Comparison of ENCODE assay signal across 7 cellular contexts in genomic region chr11:65432686-65433582, GRCh38. TPM values are rescaled to one million over a fixed set of nuclear protein-coding genes. Genes with fewer than 3 reads are reported as not detected.
DNase-seq lines count a peak whose midpoint lies in the region; ATAC-seq and TF ChIP-seq lines count a peak whose summit lies in the region.

No MANE protein-coding gene starts in this region.

- peak overlapping the region; percentile 100; the same call in 1 of the 2 replicates for H3K27ac ChIP-seq in MM.1S (ENCODE audit: low read length)

- no peak overlapping the region for H3K9ac ChIP-seq in MM.1S (ENCODE audit: low read length)

- POLR2A ChIA-PET in activated naive CD8-positive, alpha-beta T cell treated with anti-CD3 and anti-CD28 coated beads, Interleukin-2, amount 10 ng/mL, durations not matched to agents 7 days and 5 days (lab: Charles Lee), result interaction anchor here (0.6 to 1.5 kb wide), 9 partner anchors 10 to 77 kb away, joined by 3 to 24 read pairs (median 5); partner anchors contain the start of gene NEAT1

- peak overlapping the region; percentile 23 for H3K4me3 Mint-ChIP-seq in activated naive CD8-positive, alpha-beta T cell treated with anti-CD3 and anti-CD28 coated beads, Interleukin-2, amount 10 ng/mL, durations not matched to agents 7 days and 5 days
- H3K4me3 Mint-ChIP-seq in memory B cell, result no peak overlapping the region

- peaks cover 94% of the 10 kb centered on the region for H3K79me2 ChIP-seq in MM.1S (ENCODE audit: low read length)

- TF ChIP-seq CTCF in MM.1S (IDR thresholded peaks at IDR 0.05; ENCODE audit: low read length), result peak; percentile 37

- peaks cover 37% of the 10 kb centered on the region for H3K36me3 Mint-ChIP-seq in activated naive CD8-positive, alpha-beta T cell treated with anti-CD3 and anti-CD28 coated beads, Interleukin-2, amount 10 ng/mL, durations not matched to agents 7 days and 5 days
- peaks cover 2% of the 10 kb centered on the region for H3K36me3 Mint-ChIP-seq in memory B cell

- H4K20me1 ChIP-seq in MM.1S (ENCODE audit: insufficient read depth, low read length), result peaks cover 5% of the 10 kb centered on the region; the same call in 1 of the 2 replicates

- no peak overlapping the region for H3K4me2 ChIP-seq in MM.1S (ENCODE audit: low read depth, low read length)

- H3K9me2 ChIP-seq in MM.1S (replicated peaks; ENCODE audit: insufficient read depth, low read length), result no peaks in the 10 kb centered on the region

- no peak overlapping the region for H2AFZ ChIP-seq in MM.1S (ENCODE audit: low read length)

- H3K27ac Mint-ChIP-seq in activated naive CD8-positive, alpha-beta T cell treated with anti-CD3 and anti-CD28 coated beads, Interleukin-2, amount 10 ng/mL, durations not matched to agents 7 days and 5 days, result no peak overlapping the region
- peak overlapping the region; percentile 55 for H3K27ac Mint-ChIP-seq in memory B cell

- no peak for ATAC-seq in activated naive CD8-positive, alpha-beta T cell treated with anti-CD3 and anti-CD28 coated beads, Interleukin-2, amount 10 ng/mL, durations not matched to agents 7 days and 5 days (ENCODE audit: low read depth)
- ATAC-seq in memory B cell (ENCODE audit: low read depth), result peak; percentile 40
- no peak for ATAC-seq in HG02973 (IDR thresholded peaks at IDR 0.05; ENCODE audit: unreplicated experiment)
- ATAC-seq in GM21390 (IDR thresholded peaks at IDR 0.05; ENCODE audit: unreplicated experiment), result no peak

- peaks cover 80% of the 10 kb centered on the region for H3K4me1 ChIP-seq in MM.1S (ENCODE audit: low read length)

- H3K27me3 ChIP-seq in MM.1S (replicated peaks; ENCODE audit: insufficient read depth, low read length), result no peaks in the 10 kb centered on the region

- H3K27me3 Mint-ChIP-seq in activated naive CD8-positive, alpha-beta T cell treated with anti-CD3 and anti-CD28 coated beads, Interleukin-2, amount 10 ng/mL, durations not matched to agents 7 days and 5 days, result no peaks in the 10 kb centered on the region
- no peaks in the 10 kb centered on the region for H3K27me3 Mint-ChIP-seq in memory B cell

- H3K9me3 Mint-ChIP-seq in activated naive CD8-positive, alpha-beta T cell treated with anti-CD3 and anti-CD28 coated beads, Interleukin-2, amount 10 ng/mL, durations not matched to agents 7 days and 5 days, result no peaks in the 10 kb centered on the region
- no peaks in the 10 kb centered on the region for H3K9me3 Mint-ChIP-seq in memory B cell

- peaks cover 97% of the 10 kb centered on the region for H3F3A ChIP-seq in MM.1S (ENCODE audit: insufficient read depth, low read length)

- DNase-seq in GM04504 (ENCODE audit: low read depth) (peak; percentile 35), MM.1S (peak; percentile 37), memory B cell (ENCODE audit: low spot score in 2 of 2) (peak in 1 of 2 donors; percentile 41), HPDE6-E6E7 (ENCODE audit: extremely low spot score) (no peak)
- DNase-seq in activated naive CD8-positive, alpha-beta T cell treated with anti-CD3 and anti-CD28 coated beads, Interleukin-2, amount 10 ng/mL, durations not matched to agents 7 days and 5 days, result no peak

- peaks cover 71% of the 10 kb centered on the region for H3K4me1 Mint-ChIP-seq in activated naive CD8-positive, alpha-beta T cell treated with anti-CD3 and anti-CD28 coated beads, Interleukin-2, amount 10 ng/mL, durations not matched to agents 7 days and 5 days
- H3K4me1 Mint-ChIP-seq in memory B cell, result peaks cover 46% of the 10 kb centered on the region

- H3K4me3 ChIP-seq in MM.1S (ENCODE audit: low read length), result no peak overlapping the region

- no peaks in the 10 kb centered on the region for H3K36me3 ChIP-seq in MM.1S (replicated peaks; ENCODE audit: insufficient read depth, low read length)

- no peaks in the 10 kb centered on the region for H3K9me3 ChIP-seq in MM.1S (replicated peaks; ENCODE audit: insufficient read depth, low read length)

RNA-seq across cellular contexts. Expression of gene NEAT1, which starts 10.3 kb away (rescaled TPM):
- total RNA-seq in activated naive CD8-positive, alpha-beta T cell treated with anti-CD3 and anti-CD28 coated beads, Interleukin-2, amount 10 ng/mL, durations not matched to agents 7 days and 5 days, result 100 to 1,000 TPM; 402 to 407 TPM

RNA-seq across cellular contexts. Expression of gene FRMD8, which starts 46.5 kb away (rescaled TPM):
- total RNA-seq in activated naive CD8-positive, alpha-beta T cell treated with anti-CD3 and anti-CD28 coated beads, Interleukin-2, amount 10 ng/mL, durations not matched to agents 7 days and 5 days, result 10 to 100 TPM; 51.5 to 55.4 TPM

RNA-seq across cellular contexts. Expression of gene SLC25A45, which starts 50.5 kb away (rescaled TPM):
- total RNA-seq in activated naive CD8-positive, alpha-beta T cell treated with anti-CD3 and anti-CD28 coated beads, Interleukin-2, amount 10 ng/mL, durations not matched to agents 7 days and 5 days, result 10 to 100 TPM; 25.5 to 29.6 TPM

Comparison
In these comparisons a context has a peak if more than half of its experiments do, and no peak if none do; other contexts are left out.
1. DNase-seq: peak in GM04504 (single experiment) and MM.1S (single experiment); none in activated naive CD8-positive, alpha-beta T cell treated with anti-CD3 and anti-CD28 coated beads, Interleukin-2, amount 10 ng/mL, durations not matched to agents 7 days and 5 days (single experiment) and HPDE6-E6E7 (single experiment).